Comparison of ENCODE assay signal across 13 cellular contexts in genomic region chr1:108051625-108052382, GRCh38.
A peak's percentile ranks its signal among the peaks of the same experiment; 100 is the strongest.
DNase-seq lines count a peak whose midpoint lies in the region; ATAC-seq and TF ChIP-seq lines count a peak whose summit lies in the region.
"Had no signal": no experiment of that assay in that cellular context is flagged by ENCODE, and none has a peak within 500 bp of the region (broad histone marks: within the 10 kb centered on the region; RNA-seq: fewer than 3 reads in every experiment).

No MANE protein-coding gene starts in this region.

- H3K4me3 Mint-ChIP-seq in activated CD4-positive, alpha-beta T cell treated with anti-CD3 and anti-CD28 coated beads for 36 hours = no peak overlapping the region
- H3K4me3 Mint-ChIP-seq: activated naive CD8-positive, alpha-beta T cell treated with anti-CD3 and anti-CD28 coated beads, Interleukin-2, amount 50 U/mL, for 24 hours; T-cell had no signal

- peak overlapping the region in 1 of 5 donors; percentile 33 for H3K4me3 ChIP-seq in subcutaneous abdominal adipose tissue (ENCODE audit: low read depth in 1 of 5, low read length in 5 of 5)
- H3K4me3 ChIP-seq in transverse colon = no peak overlapping the region
- H3K4me3 ChIP-seq: A549 had no signal

- H3K9me3 ChIP-seq in subcutaneous abdominal adipose tissue (ENCODE audit: control insufficient read depth in 5 of 5, low read length in 5 of 5) = no peaks in the 10 kb centered on the region
- H3K9me3 ChIP-seq in transverse colon = no peaks in the 10 kb centered on the region
- H3K9me3 ChIP-seq: A549 had no signal

- DNase-seq in activated CD4-positive, alpha-beta T cell treated with anti-CD3 and anti-CD28 coated beads for 36 hours = no peak
- no peak for DNase-seq in activated CD4-positive, alpha-beta T cell treated with anti-CD3 and anti-CD28 coated beads for 1 hour
- peak; percentile 37 for DNase-seq in NCI-H2171 (lab: John Stamatoyannopoulos, UW)
- peak; percentile 54 for DNase-seq in kidney tubule cell (ENCODE audit: low spot score)
- no peak for DNase-seq in transverse colon
- no peak for DNase-seq in NOMO-1 treated with dmso at 0.1 percent for 144 hours (lab: John Stamatoyannopoulos, UW; ENCODE audit: unreplicated experiment)
- DNase-seq: activated CD4-positive, alpha-beta T cell treated with anti-CD3 and anti-CD28 coated beads, Interleukin-2, amount 50 U/mL, for 48 hours; activated naive CD8-positive, alpha-beta T cell treated with anti-CD3 and anti-CD28 coated beads, Interleukin-2, amount 50 U/mL, for 24 hours; glutamatergic neuron; T-cell had no signal

- H3K4me1 ChIP-seq in subcutaneous abdominal adipose tissue (ENCODE audit: control insufficient read depth in 5 of 5, insufficient read depth in 5 of 5, low read length in 5 of 5) = peaks cover 5 to 68% (median 59%) of the 10 kb centered on the region in 5 donors
- peaks cover 0 to 2% (median 0%) of the 10 kb centered on the region in 4 donors for H3K4me1 ChIP-seq in transverse colon
- H3K4me1 ChIP-seq: A549 had no signal

- H3K27me3 ChIP-seq in subcutaneous abdominal adipose tissue (ENCODE audit: control insufficient read depth in 5 of 5, insufficient read depth in 4 of 5, low read length in 5 of 5) (no peaks in the 10 kb centered on the region), transverse colon (no peaks in the 10 kb centered on the region)

- TF ChIP-seq EP300 in transverse colon (IDR thresholded peaks at IDR 0.05; ENCODE audit: low read depth) = no peak

- peak overlapping the region; percentile 50 for H3K27ac ChIP-seq in subcutaneous abdominal adipose tissue (ENCODE audit: low read depth, low read length)
- no peak overlapping the region for H3K27ac ChIP-seq in transverse colon
- H3K27ac ChIP-seq: A549 had no signal

- in situ Hi-C loops in transverse colon (cut with MboI; ENCODE audit: low pct_ligation_motif_present in 1 of 4, low pct_unique_long_range_greater_than_20kb in 1 of 4, low sequenced_read_pairs in 3 of 4) = no loop called here

- no peaks in the 10 kb centered on the region for H3K27me3 Mint-ChIP-seq in activated CD4-positive, alpha-beta T cell treated with anti-CD3 and anti-CD28 coated beads for 36 hours
- H3K27me3 Mint-ChIP-seq: activated naive CD8-positive, alpha-beta T cell treated with anti-CD3 and anti-CD28 coated beads, Interleukin-2, amount 50 U/mL, for 24 hours; T-cell had no signal

- CTCF ChIA-PET in activated CD4-positive, alpha-beta T cell treated with anti-CD3 and anti-CD28 coated beads for 36 hours (lab: Charles Lee) = interaction anchor here (0.5 kb wide), 1 partner anchor 87 kb away, joined by 3 read pairs; no protein-coding TSS in a partner anchor

- no peaks in the 10 kb centered on the region for H3K9me3 Mint-ChIP-seq in activated CD4-positive, alpha-beta T cell treated with anti-CD3 and anti-CD28 coated beads for 36 hours (ENCODE audit: low read depth)
- H3K9me3 Mint-ChIP-seq: T-cell had no signal

- TF ChIP-seq POLR2A in transverse colon (IDR thresholded peaks at IDR 0.05) = no peak

- WGBS in transverse colon (ENCODE audit: low coverage in 1 of 2), 2 donors = 50 to 82% methylated on average over 1 to 8 of the region's 8 CpGs

- peak; percentile 18 for ATAC-seq in activated CD4-positive, alpha-beta T cell treated with anti-CD3 and anti-CD28 coated beads for 36 hours
- ATAC-seq in HG02678 (IDR thresholded peaks at IDR 0.05; ENCODE audit: unreplicated experiment) = no peak
- ATAC-seq: A549 had no signal

- intact Hi-C loops in activated CD4-positive, alpha-beta T cell treated with anti-CD3 and anti-CD28 coated beads for 36 hours (cut with DNase I, micrococcal nuclease) = loop anchor here (1.0 to 5.0 kb wide), 6 partner anchors 31 to 270 kb away; partner anchors contain the start of gene VAV3 (in 1 of the 2)
- intact Hi-C loops in transverse colon (cut with DNase I; ENCODE audit: low total_unique reads) = no loop called here

- H3K27ac Mint-ChIP-seq in activated CD4-positive, alpha-beta T cell treated with anti-CD3 and anti-CD28 coated beads for 36 hours = no peak overlapping the region
- H3K27ac Mint-ChIP-seq: activated naive CD8-positive, alpha-beta T cell treated with anti-CD3 and anti-CD28 coated beads, Interleukin-2, amount 50 U/mL, for 24 hours had no signal

- H3K36me3 Mint-ChIP-seq in activated CD4-positive, alpha-beta T cell treated with anti-CD3 and anti-CD28 coated beads for 36 hours (ENCODE audit: low read depth) = no peaks in the 10 kb centered on the region
- H3K36me3 Mint-ChIP-seq: T-cell had no signal

- H3K9ac ChIP-seq in subcutaneous abdominal adipose tissue (ENCODE audit: low read length in 5 of 5) = no peak overlapping the region

- H3K4me1 Mint-ChIP-seq in activated CD4-positive, alpha-beta T cell treated with anti-CD3 and anti-CD28 coated beads for 36 hours = peaks cover 6% of the 10 kb centered on the region
- H3K4me1 Mint-ChIP-seq: activated naive CD8-positive, alpha-beta T cell treated with anti-CD3 and anti-CD28 coated beads, Interleukin-2, amount 50 U/mL, for 24 hours had no signal

- TF ChIP-seq CTCF in transverse colon (IDR thresholded peaks at IDR 0.05) = no peak

- H3K36me3 ChIP-seq in subcutaneous abdominal adipose tissue (ENCODE audit: control insufficient read depth in 5 of 5, insufficient read depth in 5 of 5, low read length in 5 of 5) (no peaks in the 10 kb centered on the region), transverse colon (no peaks in the 10 kb centered on the region)

- POLR2A ChIA-PET in activated CD4-positive, alpha-beta T cell treated with anti-CD3 and anti-CD28 coated beads for 36 hours (lab: Charles Lee) = interaction anchor here (0.9 kb wide), 1 partner anchor 117 kb away, joined by 3 read pairs; no protein-coding TSS in a partner anchor

Comparison
In these comparisons a context has a peak if more than half of its experiments do, and no peak if none do; other contexts are left out.
1. DNase-seq: peak in NCI-H2171 (single experiment) and kidney tubule cell (single experiment); none in activated CD4-positive, alpha-beta T cell treated with anti-CD3 and anti-CD28 coated beads for 36 hours (single experiment), activated CD4-positive, alpha-beta T cell treated with anti-CD3 and anti-CD28 coated beads for 1 hour (single experiment), transverse colon (single experiment) and NOMO-1 treated with dmso at 0.1 percent for 144 hours (single experiment).